ENCODE assay signal across 8 cellular contexts in genomic region chr4:173257732-173258717, GRCh38.
DNase-seq lines count a peak whose midpoint lies in the region; ATAC-seq and TF ChIP-seq lines count a peak whose summit lies in the region.

No MANE protein-coding gene starts in this region.

- peaks cover 5% of the 10 kb centered on the region; the same call in 1 of the 2 replicates for H3K36me3 ChIP-seq in PC-3 (ENCODE audit: low read depth, low read length)
- H3K36me3 ChIP-seq in osteoblast (ENCODE audit: insufficient read depth, low read length), result no peaks in the 10 kb centered on the region
- H3K36me3 ChIP-seq in uterus, result no peaks in the 10 kb centered on the region

- no peak overlapping the region for H3K4me3 ChIP-seq in PC-3 (ENCODE audit: low read length)
- H3K4me3 ChIP-seq in fibroblast of the aortic adventitia (ENCODE audit: low read depth, low read length), result no peak overlapping the region
- H3K4me3 ChIP-seq in osteoblast (ENCODE audit: insufficient read depth, low read length), result no peak overlapping the region
- no peak overlapping the region for H3K4me3 ChIP-seq in uterus

- H3K4me1 Mint-ChIP-seq in activated T-cell treated with anti-CD3 and anti-CD28 coated beads, Interleukin-2, amount 50 U/mL, for 72 hours (ENCODE audit: low read depth), result peaks cover 16% of the 10 kb centered on the region

- no peaks in the 10 kb centered on the region for H3K27me3 Mint-ChIP-seq in activated T-cell treated with anti-CD3 and anti-CD28 coated beads, Interleukin-2, amount 50 U/mL, for 72 hours (ENCODE audit: low read depth)

- no peaks in the 10 kb centered on the region for H4K20me1 ChIP-seq in PC-3 (ENCODE audit: low read length)
- H4K20me1 ChIP-seq in osteoblast (ENCODE audit: insufficient read depth, low read length), result peaks cover 15% of the 10 kb centered on the region

- H2AFZ ChIP-seq in PC-3 (ENCODE audit: low read length) (no peak overlapping the region), osteoblast (ENCODE audit: low read length) (no peak overlapping the region)

- no peaks in the 10 kb centered on the region for H3F3A ChIP-seq in PC-3 (ENCODE audit: low read length, unreplicated experiment)

- H3K27ac ChIP-seq in PC-3 (ENCODE audit: low read length), result no peak overlapping the region
- no peak overlapping the region for H3K27ac ChIP-seq in osteoblast (ENCODE audit: low read depth, low read length)
- no peak overlapping the region for H3K27ac ChIP-seq in uterus

- H3K4me2 ChIP-seq in PC-3 (ENCODE audit: low read length) (no peak overlapping the region), osteoblast (ENCODE audit: insufficient read depth, low read length) (no peak overlapping the region)

- POLR2A ChIA-PET in PC-3 (lab: Charles Lee; ENCODE audit: unreplicated experiment), result no interaction called here

- H3K9me3 ChIP-seq in PC-3 (ENCODE audit: low read length) (no peaks in the 10 kb centered on the region), osteoblast (ENCODE audit: low read depth, low read length) (no peaks in the 10 kb centered on the region), uterus (no peaks in the 10 kb centered on the region)

- H3K9ac ChIP-seq in PC-3 (ENCODE audit: low read length), result no peak overlapping the region

- no peaks in the 10 kb centered on the region for H3K9me2 ChIP-seq in PC-3 (replicated peaks; ENCODE audit: low read length)

- no peaks in the 10 kb centered on the region for H3K36me3 Mint-ChIP-seq in activated T-cell treated with anti-CD3 and anti-CD28 coated beads, Interleukin-2, amount 50 U/mL, for 72 hours (ENCODE audit: insufficient read depth in 2 of 2)

- DNase-seq in DMS53 treated with DMSO at 0.1 percent for 48 hours (lab: John Stamatoyannopoulos, UW; ENCODE audit: unreplicated experiment) (peak; percentile 51), PC-3 (peak; percentile 73), fibroblast of the aortic adventitia (ENCODE audit: low read depth) (peak; percentile 80), osteoblast (ENCODE audit: insufficient read length, low spot score, missing footprints) (peak; percentile 27), uterus (peak; percentile 67 to 68)
- DNase-seq in activated T-cell treated with anti-CD3 and anti-CD28 coated beads, Interleukin-2, amount 50 U/mL, for 72 hours, result peak; percentile 60 to 66

- H3K27me3 ChIP-seq in PC-3 (ENCODE audit: low read length), result no peaks in the 10 kb centered on the region
- H3K27me3 ChIP-seq in osteoblast (ENCODE audit: insufficient read depth, low read length), result peaks cover 6% of the 10 kb centered on the region
- H3K27me3 ChIP-seq in uterus, result no peaks in the 10 kb centered on the region

- CTCF ChIA-PET in PC-3 (lab: Charles Lee), result interaction anchor here (1.3 to 1.7 kb wide), 3 partner anchors 44 to 244 kb away, joined by 7 to 12 read pairs (median 9); no protein-coding TSS in a partner anchor

- no peak for TF ChIP-seq POLR2A in uterus (IDR thresholded peaks at IDR 0.05)

- peaks cover under 1% of the 10 kb centered on the region; the same call in 1 of the 2 replicates for H3K4me1 ChIP-seq in PC-3 (ENCODE audit: insufficient read depth, low read length)
- H3K4me1 ChIP-seq in osteoblast (ENCODE audit: insufficient read depth, low read length), result no peaks in the 10 kb centered on the region
- peaks cover 0 to 6% of the 10 kb centered on the region in 2 donors for H3K4me1 ChIP-seq in uterus

- BruUV-seq in PC-3 (replicated peaks; lab: Mats Ljungman, UMichigan), result no TSS peak

- H3K9me3 Mint-ChIP-seq in activated T-cell treated with anti-CD3 and anti-CD28 coated beads, Interleukin-2, amount 50 U/mL, for 72 hours, result no peaks in the 10 kb centered on the region

- no peak overlapping the region for H3K27ac Mint-ChIP-seq in activated T-cell treated with anti-CD3 and anti-CD28 coated beads, Interleukin-2, amount 50 U/mL, for 72 hours

- peak; percentile 60 for ATAC-seq in GM19468 (IDR thresholded peaks at IDR 0.05; ENCODE audit: extremely low read depth, unreplicated experiment)
- peak; percentile 79 for ATAC-seq in HG03571 (IDR thresholded peaks at IDR 0.05; ENCODE audit: unreplicated experiment)
- ATAC-seq in PC-3, result peak; percentile 95
- ATAC-seq in activated T-cell treated with anti-CD3 and anti-CD28 coated beads, Interleukin-2, amount 50 U/mL, for 72 hours (replicated peaks in 1 of 2), result peak; percentile 81 to 94

- TF ChIP-seq CTCF in PC-3 (conservative IDR thresholded peaks at IDR 0.05; ENCODE audit: low read depth, low read length), result peak; percentile 89
- peak; percentile 89 for TF ChIP-seq CTCF in fibroblast of the aortic adventitia (IDR thresholded peaks at IDR 0.05; ENCODE audit: insufficient read depth, low read length)
- peak; percentile 97 for TF ChIP-seq CTCF in osteoblast (IDR thresholded peaks at IDR 0.05; ENCODE audit: extremely low read depth, low read depth, low read length)
- TF ChIP-seq CTCF in uterus (IDR thresholded peaks at IDR 0.05), result peak; percentile 66 to 79 (median 76)

- no peak overlapping the region for H3K4me3 Mint-ChIP-seq in activated T-cell treated with anti-CD3 and anti-CD28 coated beads, Interleukin-2, amount 50 U/mL, for 72 hours

- H3K79me2 ChIP-seq in PC-3 (ENCODE audit: low read length), result peaks cover 7% of the 10 kb centered on the region; the same call in 1 of the 2 replicates
- no peaks in the 10 kb centered on the region for H3K79me2 ChIP-seq in osteoblast (ENCODE audit: insufficient read depth, low read length)

- intact Hi-C loops in PC-3 (cut with micrococcal nuclease), result loop anchor here (1.0 to 10.0 kb wide), 4 partner anchors 87 to 423 kb away; no protein-coding TSS in a partner anchor
- intact Hi-C loops in uterus (cut with DNase I; ENCODE audit: low total_unique reads), result loop anchor here (10.0 kb wide), 1 partner anchor 243 kb away; no protein-coding TSS in a partner anchor

Comparison
In these comparisons a context has a peak if more than half of its experiments do, and no peak if none do; other contexts are left out.
1. DNase-seq: peak in every context shown above with its lines; median percentile 80 in fibroblast of the aortic adventitia; 73 in PC-3; 68 in uterus; 63 in activated T-cell treated with anti-CD3 and anti-CD28 coated beads, Interleukin-2, amount 50 U/mL, for 72 hours; 51 in DMS53 treated with DMSO at 0.1 percent for 48 hours; 27 in osteoblast.